ENCODE assay signal across 8 cellular contexts in the genomic region with DNA sequence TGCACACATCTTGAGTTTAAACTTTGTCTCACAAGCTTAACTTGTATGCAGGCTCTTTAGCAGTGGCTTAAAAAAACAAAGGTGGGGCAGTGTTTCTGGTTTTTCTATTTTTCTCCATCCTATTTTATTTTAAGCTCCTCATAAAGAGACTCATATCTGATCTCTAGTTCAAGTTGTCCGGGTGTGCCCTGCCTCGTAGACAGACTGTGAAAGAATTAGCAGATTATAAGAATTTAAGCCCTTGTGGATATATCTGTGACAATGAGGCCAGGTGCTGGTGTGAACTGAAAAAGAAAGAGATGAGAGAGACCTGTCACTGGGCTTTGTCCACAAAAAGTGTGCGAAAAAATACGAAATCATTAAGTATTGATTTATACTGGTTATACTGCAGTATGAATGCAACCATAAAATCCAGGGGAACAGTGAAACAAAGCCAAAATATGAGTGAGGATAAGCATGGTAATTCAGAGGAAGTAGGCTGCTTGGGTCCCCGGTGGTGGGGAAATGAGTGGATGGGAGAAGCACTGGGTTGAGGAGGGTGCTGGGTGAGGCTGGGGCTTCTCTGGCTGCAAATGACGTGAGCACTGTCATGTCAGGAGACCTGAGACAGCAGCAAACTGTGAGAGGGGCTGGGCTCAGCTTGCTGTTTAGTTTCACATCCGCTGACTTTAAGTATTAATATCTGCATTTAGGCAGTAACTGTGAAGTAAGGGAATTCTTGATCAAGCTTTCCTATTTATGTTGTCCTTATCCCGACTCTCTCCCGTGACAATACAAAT.
DNase-seq lines count a peak whose midpoint lies in the region; ATAC-seq and TF ChIP-seq lines count a peak whose summit lies in the region.

No MANE protein-coding gene starts in this region.

- TF ChIP-seq POLR2A in NB4 (IDR thresholded peaks at IDR 0.05; ENCODE audit: extremely low read depth, insufficient read length), result no peak
- TF ChIP-seq POLR2A in esophagus squamous epithelium (IDR thresholded peaks at IDR 0.05), result no peak

- H3K4me1 ChIP-seq in esophagus squamous epithelium, result peaks cover 21 to 67% (median 22%) of the 10 kb centered on the region in 3 donors
- H3K4me1 ChIP-seq in effector memory CD4-positive, alpha-beta T cell (ENCODE audit: control insufficient read depth, insufficient read depth, low read length, poor library complexity, severe bottlenecking), result no peaks in the 10 kb centered on the region

- H3K27me3 ChIP-seq in esophagus squamous epithelium, result no peaks in the 10 kb centered on the region
- H3K27me3 ChIP-seq in effector memory CD4-positive, alpha-beta T cell (replicated peaks; ENCODE audit: control insufficient read depth, insufficient read depth, low read length, poor library complexity, severe bottlenecking), result no peaks in the 10 kb centered on the region

- no peaks in the 10 kb centered on the region for H3K36me3 ChIP-seq in esophagus squamous epithelium
- H3K36me3 ChIP-seq in effector memory CD4-positive, alpha-beta T cell (ENCODE audit: control insufficient read depth, insufficient read depth, low read length), result no peaks in the 10 kb centered on the region

- ATAC-seq in GM18511 (IDR thresholded peaks at IDR 0.05; ENCODE audit: unreplicated experiment) (peak; percentile 87), HG02571 (IDR thresholded peaks at IDR 0.05; ENCODE audit: unreplicated experiment) (peak; percentile 85)
- peak; percentile 49 for ATAC-seq in stimulated activated naive CD8-positive, alpha-beta T cell treated with anti-CD3 and anti-CD28 coated beads, Interleukin-15, Interleukin-2, amounts not matched to agents 100 U/mL and 50 U/mL, for 24 hours

- no peaks in the 10 kb centered on the region for H3K9me3 ChIP-seq in esophagus squamous epithelium
- H3K9me3 ChIP-seq in effector memory CD4-positive, alpha-beta T cell (ENCODE audit: control insufficient read depth, low read length), result no peaks in the 10 kb centered on the region

- intact Hi-C loops in esophagus squamous epithelium (cut with DNase I), result no loop called here

- peak overlapping the region in 3 of 4 donors; percentile 8 to 40 (median 39) for H3K27ac ChIP-seq in esophagus squamous epithelium
- H3K27ac ChIP-seq in effector memory CD4-positive, alpha-beta T cell (ENCODE audit: insufficient read depth, low read length, poor library complexity, severe bottlenecking), result no peak overlapping the region

- TF ChIP-seq CTCF in NB4 (IDR thresholded peaks at IDR 0.05; ENCODE audit: low read depth, low read length), result no peak
- no peak for TF ChIP-seq CTCF in esophagus squamous epithelium (IDR thresholded peaks at IDR 0.05)

- WGBS in esophagus squamous epithelium, 2 donors, result 51 to 67% methylated on average over 9 of the region's 9 CpGs

- DNase-seq in NB4 (ENCODE audit: low read depth) (peak; percentile 89), esophagus squamous epithelium (lab: John Stamatoyannopoulos, UW) (no peak), DMS114 treated with DMSO at 0.1 percent for 48 hours (lab: John Stamatoyannopoulos, UW; ENCODE audit: unreplicated experiment) (no peak), NCI-H1694 treated with DMSO at 0.1 percent for 48 hours (lab: John Stamatoyannopoulos, UW) (no peak)
- DNase-seq in stimulated activated naive CD8-positive, alpha-beta T cell treated with anti-CD3 and anti-CD28 coated beads, Interleukin-15, Interleukin-2, amounts not matched to agents 100 U/mL and 50 U/mL, for 24 hours, result peak; percentile 31
- DNase-seq in effector memory CD4-positive, alpha-beta T cell, result no peak

- H3K4me3 ChIP-seq in NB4 (ENCODE audit: low read depth, low read length) (no peak overlapping the region), esophagus squamous epithelium (no peak overlapping the region)
- no peak overlapping the region for H3K4me3 ChIP-seq in effector memory CD4-positive, alpha-beta T cell (ENCODE audit: insufficient read depth, low read depth, low read length, poor library complexity, severe bottlenecking)

Comparison
In these comparisons a context has a peak if more than half of its experiments do, and no peak if none do; other contexts are left out.
1. DNase-seq: peak in NB4 (single experiment) and stimulated activated naive CD8-positive, alpha-beta T cell treated with anti-CD3 and anti-CD28 coated beads, Interleukin-15, Interleukin-2, amounts not matched to agents 100 U/mL and 50 U/mL, for 24 hours (single experiment); none in esophagus squamous epithelium (single experiment), DMS114 treated with DMSO at 0.1 percent for 48 hours (single experiment), effector memory CD4-positive, alpha-beta T cell (0 of 3) and NCI-H1694 treated with DMSO at 0.1 percent for 48 hours (single experiment).
2. Peak in every context shown above with its lines, with median percentiles within 50 percentile points of each other: ATAC-seq.